ENCODE assay signal across 1 cellular context in genomic region chr19:8001995-8002849, GRCh38.
TF ChIP-seq lines count a peak whose summit lies in the region.

No MANE protein-coding gene starts in this region.

TF ChIP-seq in HepG2, 621 proteins besides CTCF, POLR2A, EP300 and RAD21 (continued from another document):
- TF ChIP-seq ZNF276 (CRISPR knock-in tag; IDR thresholded peaks at IDR 0.05; ENCODE audit: low read depth) (no peak), ZNF205 (CRISPR knock-in tag; IDR thresholded peaks at IDR 0.05) (no peak), SMC3 (IDR thresholded peaks at IDR 0.05; ENCODE audit: low read length) (0 out of 2 replicates have a peak, but pooled peaks have one; percentile 8), SMARCE1 (IDR thresholded peaks at IDR 0.05; ENCODE audit: borderline replicate concordance) (no peak), THAP11 (CRISPR knock-in tag; IDR thresholded peaks at IDR 0.05) (no peak; the same call in 1 of the 2 replicates), CREB1 (IDR thresholded peaks at IDR 0.05) (no peak), CREB1 (CRISPR knock-in tag; IDR thresholded peaks at IDR 0.05) (no peak), ZNF703 (CRISPR knock-in tag; IDR thresholded peaks at IDR 0.05; ENCODE audit: borderline replicate concordance) (no peak), PLSCR1 (CRISPR knock-in tag; IDR thresholded peaks at IDR 0.05; ENCODE audit: borderline replicate concordance) (no peak), ZNF841 (CRISPR knock-in tag; IDR thresholded peaks at IDR 0.05; ENCODE audit: borderline replicate concordance) (no peak), ZNF678 (CRISPR knock-in tag; IDR thresholded peaks at IDR 0.05) (no peak), HHEX (CRISPR knock-in tag; IDR thresholded peaks at IDR 0.05) (no peak), PAX8 (CRISPR knock-in tag; IDR thresholded peaks at IDR 0.05; ENCODE audit: borderline replicate concordance) (no peak), ZNF20 (CRISPR knock-in tag; IDR thresholded peaks at IDR 0.05) (no peak), RBAK (CRISPR knock-in tag; IDR thresholded peaks at IDR 0.05) (no peak), SNAPC2 (CRISPR knock-in tag; IDR thresholded peaks at IDR 0.05) (no peak), MEIS1 (CRISPR knock-in tag; IDR thresholded peaks at IDR 0.05; ENCODE audit: borderline replicate concordance) (no peak), ZXDC (CRISPR knock-in tag; IDR thresholded peaks at IDR 0.05) (no peak), ZNF781 (CRISPR knock-in tag; IDR thresholded peaks at IDR 0.05; ENCODE audit: borderline replicate concordance, not compliant biosample characterization) (no peak), FOXA1 (IDR thresholded peaks at IDR 0.05) (no peak), FOXA1 (CRISPR knock-in tag; IDR thresholded peaks at IDR 0.05) (no peak; the same call in 1 of the 2 replicates), ATF1 (CRISPR knock-in tag; IDR thresholded peaks at IDR 0.05) (no peak), KLF13 (CRISPR knock-in tag; IDR thresholded peaks at IDR 0.05) (no peak), ZKSCAN1 (IDR thresholded peaks at IDR 0.05; ENCODE audit: low read length) (0 out of 2 replicates have a peak, but pooled peaks have one; percentile 9), ZNF138 (CRISPR knock-in tag; IDR thresholded peaks at IDR 0.05; ENCODE audit: low read depth) (no peak), MEF2D (CRISPR knock-in tag; IDR thresholded peaks at IDR 0.05) (no peak), ZNF10 (CRISPR knock-in tag; IDR thresholded peaks at IDR 0.05; ENCODE audit: borderline replicate concordance, low read depth) (no peak), HES4 (CRISPR knock-in tag; IDR thresholded peaks at IDR 0.05; ENCODE audit: borderline replicate concordance) (no peak), CENPX (CRISPR knock-in tag; IDR thresholded peaks at IDR 0.05) (no peak), SALL1 (CRISPR knock-in tag; IDR thresholded peaks at IDR 0.05) (peak; percentile 60; the same call in 1 of the 2 replicates), JUN (CRISPR knock-in tag; IDR thresholded peaks at IDR 0.05) (no peak), DR1 (CRISPR knock-in tag; IDR thresholded peaks at IDR 0.05) (no peak), ZNF619 (CRISPR knock-in tag; IDR thresholded peaks at IDR 0.05) (no peak), ZNF12 (CRISPR knock-in tag; IDR thresholded peaks at IDR 0.05) (no peak), ATF7-NPFF (CRISPR knock-in tag; IDR thresholded peaks at IDR 0.05; ENCODE audit: low read depth) (no peak), ZMAT5 (CRISPR knock-in tag; IDR thresholded peaks at IDR 0.05; ENCODE audit: borderline replicate concordance, low read depth) (no peak), ZSCAN9 (CRISPR knock-in tag; IDR thresholded peaks at IDR 0.05; ENCODE audit: borderline replicate concordance) (no peak), E2F2 (CRISPR knock-in tag; IDR thresholded peaks at IDR 0.05; ENCODE audit: borderline replicate concordance) (no peak), KLF16 (CRISPR knock-in tag; IDR thresholded peaks at IDR 0.05) (no peak), ATF7 (IDR thresholded peaks at IDR 0.05) (no peak), ATF7 (CRISPR knock-in tag; IDR thresholded peaks at IDR 0.05) (no peak), ZNF768 (CRISPR knock-in tag; IDR thresholded peaks at IDR 0.05) (no peak), MAZ (IDR thresholded peaks at IDR 0.05; ENCODE audit: borderline replicate concordance, low read depth, low read length) (0 out of 2 replicates have a peak, but pooled peaks have one; percentile 42), MAZ (CRISPR knock-in tag; IDR thresholded peaks at IDR 0.05; ENCODE audit: low read depth) (peak; percentile 69; the same call in 1 of the 2 replicates), ZNF343 (CRISPR knock-in tag; IDR thresholded peaks at IDR 0.05) (no peak), ATF3 (CRISPR knock-in tag; IDR thresholded peaks at IDR 0.05) (no peak), ZNF614 (CRISPR knock-in tag; IDR thresholded peaks at IDR 0.05; ENCODE audit: borderline replicate concordance) (peak; percentile 57; the same call in 1 of the 2 replicates), ETS1 (CRISPR knock-in tag; IDR thresholded peaks at IDR 0.05) (no peak), ZNF816 (CRISPR knock-in tag; IDR thresholded peaks at IDR 0.05; ENCODE audit: borderline replicate concordance) (no peak), RNF219 (CRISPR knock-in tag; IDR thresholded peaks at IDR 0.05) (no peak), ZNF772 (CRISPR knock-in tag; IDR thresholded peaks at IDR 0.05) (no peak), ZNF790 (CRISPR knock-in tag; IDR thresholded peaks at IDR 0.05; ENCODE audit: borderline replicate concordance) (no peak), TRIM24 (CRISPR knock-in tag; IDR thresholded peaks at IDR 0.05) (no peak)
TF ChIP-seq in HepG2: peak in this region for 100.
